ENCODE assay signal across 34 cellular contexts in the genomic region with DNA sequence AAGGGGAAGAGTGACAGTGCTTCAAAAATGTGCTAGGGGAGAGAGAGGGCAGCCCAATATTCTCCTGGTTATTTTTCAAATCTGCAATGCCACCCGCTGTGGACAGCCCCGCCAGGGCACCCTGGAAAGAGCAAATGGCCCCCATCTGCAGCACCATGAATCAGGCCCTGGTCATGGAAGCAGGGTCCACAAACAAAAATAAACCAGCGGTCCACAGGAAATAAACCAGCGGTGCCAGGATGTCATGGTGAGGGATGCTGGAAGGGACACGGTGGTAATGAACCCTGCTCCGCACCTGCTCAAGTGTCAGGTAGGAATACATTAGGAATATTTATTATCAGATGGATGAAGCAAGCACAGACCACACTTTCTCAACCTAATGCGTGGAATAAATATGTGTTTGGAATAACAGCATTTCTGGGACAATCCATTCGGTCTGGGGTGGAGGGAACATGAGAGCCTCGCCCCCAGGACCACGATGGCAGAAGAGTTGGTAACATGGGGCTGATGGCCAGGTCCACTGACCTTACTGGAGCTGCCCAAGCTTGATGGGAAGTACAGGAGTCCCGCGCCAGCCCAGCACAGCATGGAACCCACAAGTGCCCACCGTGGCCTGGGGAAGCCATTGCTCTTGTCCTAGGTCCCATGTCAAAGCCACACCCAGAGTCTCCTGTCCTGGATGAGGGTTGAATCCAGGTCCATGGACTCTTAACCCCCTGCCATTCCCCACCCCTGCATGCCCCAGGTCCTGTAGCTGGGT.
"Had no signal": no experiment of that assay in that cellular context is flagged by ENCODE, and none has a peak within 500 bp of the region (broad histone marks: within the 10 kb centered on the region; RNA-seq: fewer than 3 reads in every experiment).

No MANE protein-coding gene starts in this region.

- DNase-seq: activated B cell treated with CpG ODN at 0.5 μM for 24 hours; activated CD4-positive, alpha-beta memory T cell treated with anti-CD3 and anti-CD28 coated beads for 36 hours; activated CD4-positive, alpha-beta T cell treated with anti-CD3 and anti-CD28 coated beads for 4 hours; activated CD4-positive, alpha-beta T cell treated with anti-CD3 and anti-CD28 coated beads, Interleukin-2, amount 10 ng/mL, durations not matched to agents 24 days and 14 days; activated CD4-positive, alpha-beta T cell treated with anti-CD3 and anti-CD28 coated beads, Interleukin-2, amount 50 U/mL, for 1 hour; activated CD4-positive, alpha-beta T cell treated with anti-CD3 and anti-CD28 coated beads, Interleukin-2, amount 50 U/mL, for 4 hours; activated CD4-positive, CD25-positive, alpha-beta regulatory T cell treated with anti-CD3 and anti-CD28 coated beads, Interleukin-2, amount 50 U/mL, for 72 hours; activated CD8-positive, alpha-beta memory T cell treated with anti-CD3 and anti-CD28 coated beads, Interleukin-2, amount 50 U/mL, for 4 hours; activated CD8-positive, alpha-beta T cell treated with anti-CD3 and anti-CD28 coated beads for 36 hours; activated effector memory CD4-positive, alpha-beta T cell treated with anti-CD3 and anti-CD28 coated beads, Interleukin-2, amount 50 U/mL, for 16 hours; activated gamma-delta T cell treated with Interleukin-2 at 50 U/mL for 16 hours; activated naive CD4-positive, alpha-beta T cell; activated naive CD4-positive, alpha-beta T cell treated with anti-CD3 and anti-CD28 coated beads for 36 hours; activated naive CD4-positive, alpha-beta T cell treated with anti-CD3 and anti-CD28 coated beads, Interleukin-2, amount 50 U/mL, for 16 hours; activated naive CD8-positive, alpha-beta T cell treated with anti-CD3 and anti-CD28 coated beads for 36 hours; activated T-cell treated with anti-CD3 and anti-CD28 coated beads for 4 hours; activated T-cell treated with anti-CD3 and anti-CD28 coated beads, Interleukin-2, amount 50 U/mL, for 1 hour; activated T-cell treated with anti-CD3 and anti-CD28 coated beads, Interleukin-2, amount 50 U/mL, for 4 hours; activated T-cell treated with anti-CD3 and anti-CD28 coated beads, Interleukin-2, amount 50 U/mL, for 72 hours; adrenal gland; amniotic stem cell; aorta; body of pancreas; brain microvascular endothelial cell; central memory CD4-positive, alpha-beta T cell; T-helper 1 cell; T-helper 2 cell; T-helper 9 cell had no signal

- ATAC-seq: activated CD8-positive, alpha-beta T cell treated with anti-CD3 and anti-CD28 coated beads for 36 hours; activated naive CD4-positive, alpha-beta T cell treated with anti-CD3 and anti-CD28 coated beads, Interleukin-2, amount 50 U/mL, for 72 hours; activated T-cell treated with anti-CD3 and anti-CD28 coated beads, Interleukin-2, amount 50 U/mL, for 72 hours; activated T-helper 17 cell treated with anti-CD3 and anti-CD28 coated beads, Interleukin-2, amount 50 U/mL, for 72 hours; body of pancreas had no signal

- H3K4me1 ChIP-seq: adrenal gland, breast epithelium had no signal

- H3K36me3 ChIP-seq: adrenal gland, brain microvascular endothelial cell, breast epithelium had no signal

- H3K4me3 ChIP-seq: adrenal gland, body of pancreas, breast epithelium had no signal

- H3K9me3 ChIP-seq: adrenal gland, body of pancreas had no signal

- FAIRE-seq: astrocyte, TTC549 had no signal

- H3K27ac ChIP-seq: adrenal gland, body of pancreas, brain microvascular endothelial cell, breast epithelium, VCaP had no signal

- H3K27me3 ChIP-seq: brain microvascular endothelial cell had no signal
